1 cellular context compared by ENCODE assay signal in the genomic region with DNA sequence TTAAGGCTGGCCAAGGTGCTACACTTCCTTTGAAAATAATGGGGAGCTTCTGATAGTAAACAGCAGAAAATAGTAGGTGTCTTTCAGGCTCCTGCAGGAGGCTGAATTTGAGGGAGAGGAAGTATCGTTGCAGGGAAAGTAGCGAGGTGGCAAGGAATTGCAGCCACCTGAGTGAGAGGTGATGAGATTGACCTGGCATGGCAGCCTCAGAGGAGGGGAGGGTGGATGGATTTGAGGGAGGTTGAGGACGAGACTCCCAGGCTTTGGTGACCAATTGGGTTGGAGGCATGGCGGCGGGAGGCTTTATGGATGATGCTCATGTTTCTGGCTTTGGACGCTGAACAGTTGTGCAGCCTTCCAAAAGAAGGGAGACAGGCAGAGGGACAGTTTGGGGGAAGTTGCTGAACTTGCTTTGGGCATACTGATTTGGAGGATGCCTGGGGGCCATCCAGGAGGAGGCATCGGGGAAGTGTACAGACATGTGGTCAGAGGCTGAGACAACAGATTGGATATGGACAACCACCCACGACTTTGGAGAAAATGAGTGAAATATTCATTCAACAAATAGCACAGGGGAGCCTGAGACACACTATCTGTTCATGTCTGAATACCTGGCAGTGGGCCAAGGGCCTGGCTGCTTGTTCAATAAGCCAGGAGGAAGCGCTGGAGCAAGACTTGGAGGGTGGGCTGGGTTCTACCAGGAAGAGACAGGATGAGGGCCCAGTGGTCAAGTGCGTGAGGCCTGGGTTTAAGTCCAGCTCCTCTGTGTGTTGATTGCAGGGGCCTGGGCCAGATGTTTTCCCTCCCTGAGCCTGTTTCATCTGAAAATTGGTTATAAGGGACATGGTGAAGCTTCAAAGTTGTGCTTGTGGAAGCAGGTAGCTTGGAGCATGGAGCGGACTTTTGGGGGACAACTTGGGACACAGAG.
TF ChIP-seq lines count a peak whose summit lies in the region.

No MANE protein-coding gene starts in this region.

TF ChIP-seq in HepG2, 621 proteins besides CTCF, POLR2A, EP300 and RAD21 (continued from another document and continues in another):
- TF ChIP-seq, protein P1, sequence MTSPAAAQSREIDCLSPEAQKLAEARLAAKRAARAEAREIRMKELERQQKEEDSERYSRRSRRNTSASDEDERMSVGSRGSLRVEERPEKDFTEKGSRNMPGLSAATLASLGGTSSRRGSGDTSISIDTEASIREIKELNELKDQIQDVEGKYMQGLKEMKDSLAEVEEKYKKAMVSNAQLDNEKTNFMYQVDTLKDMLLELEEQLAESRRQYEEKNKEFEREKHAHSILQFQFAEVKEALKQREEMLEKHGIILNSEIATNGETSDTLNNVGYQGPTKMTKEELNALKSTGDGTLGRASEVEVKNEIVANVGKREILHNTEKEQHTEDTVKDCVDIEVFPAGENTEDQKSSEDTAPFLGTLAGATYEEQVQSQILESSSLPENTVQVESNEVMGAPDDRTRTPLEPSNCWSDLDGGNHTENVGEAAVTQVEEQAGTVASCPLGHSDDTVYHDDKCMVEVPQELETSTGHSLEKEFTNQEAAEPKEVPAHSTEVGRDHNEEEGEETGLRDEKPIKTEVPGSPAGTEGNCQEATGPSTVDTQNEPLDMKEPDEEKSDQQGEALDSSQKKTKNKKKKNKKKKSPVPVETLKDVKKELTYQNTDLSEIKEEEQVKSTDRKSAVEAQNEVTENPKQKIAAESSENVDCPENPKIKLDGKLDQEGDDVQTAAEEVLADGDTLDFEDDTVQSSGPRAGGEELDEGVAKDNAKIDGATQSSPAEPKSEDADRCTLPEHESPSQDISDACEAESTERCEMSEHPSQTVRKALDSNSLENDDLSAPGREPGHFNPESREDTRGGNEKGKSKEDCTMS (CRISPR knock-in tag; conservative IDR thresholded peaks at IDR 0.05), result 0 out of 2 replicates have a peak, but pooled peaks have one; percentile 18
- TF ChIP-seq NFKBIZ (CRISPR knock-in tag; IDR thresholded peaks at IDR 0.05) (peak; percentile 26; the same call in 1 of the 2 replicates), SOX6 (IDR thresholded peaks at IDR 0.05) (no peak), SOX6 (CRISPR knock-in tag; IDR thresholded peaks at IDR 0.05) (peak; percentile 41; the same call in 1 of the 2 replicates), HCFC1 (IDR thresholded peaks at IDR 0.05; ENCODE audit: low read depth, low read length) (no peak), KAT7 (CRISPR knock-in tag; IDR thresholded peaks at IDR 0.05; ENCODE audit: borderline replicate concordance) (no peak; the same call in 1 of the 2 replicates), ZNF629 (CRISPR knock-in tag; conservative IDR thresholded peaks at IDR 0.05) (peak; percentile 9; the same call in 1 of the 2 replicates), U2AF2 (IDR thresholded peaks at IDR 0.05; ENCODE audit: low read depth, low read length) (no peak), HIVEP1 (CRISPR knock-in tag; IDR thresholded peaks at IDR 0.05) (0 out of 2 replicates have a peak, but pooled peaks have one; percentile 36), ZNF260 (CRISPR knock-in tag; IDR thresholded peaks at IDR 0.05; ENCODE audit: borderline replicate concordance, low read depth) (no peak), TGIF2 (CRISPR knock-in tag; IDR thresholded peaks at IDR 0.05) (no peak), SYNCRIP (IDR thresholded peaks at IDR 0.05; ENCODE audit: insufficient read depth, low read depth, low read length) (no peak), CCAR2 (optimal IDR thresholded peaks at IDR 0.05; ENCODE audit: low read depth, low read length) (no peak), HNRNPH1 (optimal IDR thresholded peaks at IDR 0.05; ENCODE audit: low read depth, low read length) (no peak), ZNF737 (CRISPR knock-in tag; IDR thresholded peaks at IDR 0.05; ENCODE audit: borderline replicate concordance) (no peak), MYC (CRISPR knock-in tag; IDR thresholded peaks at IDR 0.05; ENCODE audit: borderline replicate concordance) (no peak), RNF2 (conservative IDR thresholded peaks at IDR 0.05; ENCODE audit: low read depth) (no peak), BCL6 (CRISPR knock-in tag; IDR thresholded peaks at IDR 0.05) (no peak), PHF20 (CRISPR knock-in tag; IDR thresholded peaks at IDR 0.05) (0 out of 2 replicates have a peak, but pooled peaks have one; percentile 16), FOXM1 (CRISPR knock-in tag; IDR thresholded peaks at IDR 0.05) (no peak), GABPA (IDR thresholded peaks at IDR 0.05; ENCODE audit: low read depth, low read length) (no peak), GABPA (CRISPR knock-in tag; IDR thresholded peaks at IDR 0.05; ENCODE audit: low read depth) (0 out of 2 replicates have a peak, but pooled peaks have one; percentile 30), ZBTB38 (CRISPR knock-in tag; IDR thresholded peaks at IDR 0.05) (no peak), ZSCAN30 (CRISPR knock-in tag; IDR thresholded peaks at IDR 0.05) (no peak), ARNT2 (CRISPR knock-in tag; IDR thresholded peaks at IDR 0.05; ENCODE audit: low read depth) (peak; percentile 78; the same call in 1 of the 2 replicates), REPIN1 (CRISPR knock-in tag; IDR thresholded peaks at IDR 0.05; ENCODE audit: borderline replicate concordance, low read depth) (peak; percentile 11; the same call in 1 of the 2 replicates), ZNF7 (CRISPR knock-in tag; IDR thresholded peaks at IDR 0.05) (no peak), ZNF230 (CRISPR knock-in tag; IDR thresholded peaks at IDR 0.05) (no peak; the same call in 1 of the 2 replicates), KLF16 (CRISPR knock-in tag; IDR thresholded peaks at IDR 0.05) (no peak), ADNP (CRISPR knock-in tag; IDR thresholded peaks at IDR 0.05) (0 out of 2 replicates have a peak, but pooled peaks have one; percentile 10), SIN3B (IDR thresholded peaks at IDR 0.05; ENCODE audit: low read length) (no peak), ZNF543 (CRISPR knock-in tag; IDR thresholded peaks at IDR 0.05) (no peak), ZNF570 (CRISPR knock-in tag; IDR thresholded peaks at IDR 0.05; ENCODE audit: borderline replicate concordance) (no peak), SMC3 (IDR thresholded peaks at IDR 0.05; ENCODE audit: low read length) (peak; percentile 22; the same call in 1 of the 2 replicates), CENPX (CRISPR knock-in tag; IDR thresholded peaks at IDR 0.05) (no peak), HOXA7 (CRISPR knock-in tag; IDR thresholded peaks at IDR 0.05) (no peak), ZNF720 (CRISPR knock-in tag; IDR thresholded peaks at IDR 0.05) (no peak), KDM3A (CRISPR knock-in tag; IDR thresholded peaks at IDR 0.05; ENCODE audit: low read depth) (no peak), ZFY (CRISPR knock-in tag; IDR thresholded peaks at IDR 0.05) (peak; percentile 82), ZNF567 (CRISPR knock-in tag; IDR thresholded peaks at IDR 0.05; ENCODE audit: borderline replicate concordance) (no peak)
- TF ChIP-seq, protein P2, sequence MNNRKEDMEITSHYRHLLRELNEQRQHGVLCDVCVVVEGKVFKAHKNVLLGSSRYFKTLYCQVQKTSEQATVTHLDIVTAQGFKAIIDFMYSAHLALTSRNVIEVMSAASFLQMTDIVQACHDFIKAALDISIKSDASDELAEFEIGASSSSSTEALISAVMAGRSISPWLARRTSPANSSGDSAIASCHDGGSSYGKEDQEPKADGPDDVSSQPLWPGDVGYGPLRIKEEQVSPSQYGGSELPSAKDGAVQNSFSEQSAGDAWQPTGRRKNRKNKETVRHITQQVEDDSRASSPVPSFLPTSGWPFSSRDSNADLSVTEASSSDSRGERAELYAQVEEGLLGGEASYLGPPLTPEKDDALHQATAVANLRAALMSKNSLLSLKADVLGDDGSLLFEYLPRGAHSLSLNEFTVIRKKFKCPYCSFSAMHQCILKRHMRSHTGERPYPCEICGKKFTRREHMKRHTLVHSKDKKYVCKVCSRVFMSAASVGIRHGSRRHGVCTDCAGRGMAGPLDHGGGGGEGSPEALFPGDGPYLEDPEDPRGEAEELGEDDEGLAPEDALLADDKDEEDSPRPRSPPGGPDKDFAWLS (CRISPR knock-in tag; IDR thresholded peaks at IDR 0.05; ENCODE audit: borderline replicate concordance), result no peak
- TF ChIP-seq, protein P3, sequence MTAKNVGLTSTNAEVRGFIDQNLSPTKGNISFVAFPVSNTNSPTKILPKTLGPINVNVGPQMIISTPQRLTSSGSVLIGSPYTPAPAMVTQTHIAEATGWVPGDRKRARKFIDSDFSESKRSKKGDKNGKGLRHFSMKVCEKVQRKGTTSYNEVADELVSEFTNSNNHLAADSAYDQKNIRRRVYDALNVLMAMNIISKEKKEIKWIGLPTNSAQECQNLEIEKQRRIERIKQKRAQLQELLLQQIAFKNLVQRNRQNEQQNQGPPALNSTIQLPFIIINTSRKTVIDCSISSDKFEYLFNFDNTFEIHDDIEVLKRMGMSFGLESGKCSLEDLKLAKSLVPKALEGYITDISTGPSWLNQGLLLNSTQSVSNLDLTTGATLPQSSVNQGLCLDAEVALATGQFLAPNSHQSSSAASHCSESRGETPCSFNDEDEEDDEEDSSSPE (CRISPR knock-in tag; IDR thresholded peaks at IDR 0.05), result no peak
- TF ChIP-seq, protein P4, sequence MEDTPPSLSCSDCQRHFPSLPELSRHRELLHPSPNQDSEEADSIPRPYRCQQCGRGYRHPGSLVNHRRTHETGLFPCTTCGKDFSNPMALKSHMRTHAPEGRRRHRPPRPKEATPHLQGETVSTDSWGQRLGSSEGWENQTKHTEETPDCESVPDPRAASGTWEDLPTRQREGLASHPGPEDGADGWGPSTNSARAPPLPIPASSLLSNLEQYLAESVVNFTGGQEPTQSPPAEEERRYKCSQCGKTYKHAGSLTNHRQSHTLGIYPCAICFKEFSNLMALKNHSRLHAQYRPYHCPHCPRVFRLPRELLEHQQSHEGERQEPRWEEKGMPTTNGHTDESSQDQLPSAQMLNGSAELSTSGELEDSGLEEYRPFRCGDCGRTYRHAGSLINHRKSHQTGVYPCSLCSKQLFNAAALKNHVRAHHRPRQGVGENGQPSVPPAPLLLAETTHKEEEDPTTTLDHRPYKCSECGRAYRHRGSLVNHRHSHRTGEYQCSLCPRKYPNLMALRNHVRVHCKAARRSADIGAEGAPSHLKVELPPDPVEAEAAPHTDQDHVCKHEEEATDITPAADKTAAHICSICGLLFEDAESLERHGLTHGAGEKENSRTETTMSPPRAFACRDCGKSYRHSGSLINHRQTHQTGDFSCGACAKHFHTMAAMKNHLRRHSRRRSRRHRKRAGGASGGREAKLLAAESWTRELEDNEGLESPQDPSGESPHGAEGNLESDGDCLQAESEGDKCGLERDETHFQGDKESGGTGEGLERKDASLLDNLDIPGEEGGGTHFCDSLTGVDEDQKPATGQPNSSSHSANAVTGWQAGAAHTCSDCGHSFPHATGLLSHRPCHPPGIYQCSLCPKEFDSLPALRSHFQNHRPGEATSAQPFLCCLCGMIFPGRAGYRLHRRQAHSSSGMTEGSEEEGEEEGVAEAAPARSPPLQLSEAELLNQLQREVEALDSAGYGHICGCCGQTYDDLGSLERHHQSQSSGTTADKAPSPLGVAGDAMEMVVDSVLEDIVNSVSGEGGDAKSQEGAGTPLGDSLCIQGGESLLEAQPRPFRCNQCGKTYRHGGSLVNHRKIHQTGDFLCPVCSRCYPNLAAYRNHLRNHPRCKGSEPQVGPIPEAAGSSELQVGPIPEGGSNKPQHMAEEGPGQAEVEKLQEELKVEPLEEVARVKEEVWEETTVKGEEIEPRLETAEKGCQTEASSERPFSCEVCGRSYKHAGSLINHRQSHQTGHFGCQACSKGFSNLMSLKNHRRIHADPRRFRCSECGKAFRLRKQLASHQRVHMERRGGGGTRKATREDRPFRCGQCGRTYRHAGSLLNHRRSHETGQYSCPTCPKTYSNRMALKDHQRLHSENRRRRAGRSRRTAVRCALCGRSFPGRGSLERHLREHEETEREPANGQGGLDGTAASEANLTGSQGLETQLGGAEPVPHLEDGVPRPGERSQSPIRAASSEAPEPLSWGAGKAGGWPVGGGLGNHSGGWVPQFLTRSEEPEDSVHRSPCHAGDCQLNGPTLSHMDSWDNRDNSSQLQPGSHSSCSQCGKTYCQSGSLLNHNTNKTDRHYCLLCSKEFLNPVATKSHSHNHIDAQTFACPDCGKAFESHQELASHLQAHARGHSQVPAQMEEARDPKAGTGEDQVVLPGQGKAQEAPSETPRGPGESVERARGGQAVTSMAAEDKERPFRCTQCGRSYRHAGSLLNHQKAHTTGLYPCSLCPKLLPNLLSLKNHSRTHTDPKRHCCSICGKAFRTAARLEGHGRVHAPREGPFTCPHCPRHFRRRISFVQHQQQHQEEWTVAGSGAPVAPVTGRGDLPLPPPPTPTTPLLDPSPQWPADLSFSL (CRISPR knock-in tag; IDR thresholded peaks at IDR 0.05), result 0 out of 2 replicates have a peak, but pooled peaks have one; percentile 41
- TF ChIP-seq, protein P5, sequence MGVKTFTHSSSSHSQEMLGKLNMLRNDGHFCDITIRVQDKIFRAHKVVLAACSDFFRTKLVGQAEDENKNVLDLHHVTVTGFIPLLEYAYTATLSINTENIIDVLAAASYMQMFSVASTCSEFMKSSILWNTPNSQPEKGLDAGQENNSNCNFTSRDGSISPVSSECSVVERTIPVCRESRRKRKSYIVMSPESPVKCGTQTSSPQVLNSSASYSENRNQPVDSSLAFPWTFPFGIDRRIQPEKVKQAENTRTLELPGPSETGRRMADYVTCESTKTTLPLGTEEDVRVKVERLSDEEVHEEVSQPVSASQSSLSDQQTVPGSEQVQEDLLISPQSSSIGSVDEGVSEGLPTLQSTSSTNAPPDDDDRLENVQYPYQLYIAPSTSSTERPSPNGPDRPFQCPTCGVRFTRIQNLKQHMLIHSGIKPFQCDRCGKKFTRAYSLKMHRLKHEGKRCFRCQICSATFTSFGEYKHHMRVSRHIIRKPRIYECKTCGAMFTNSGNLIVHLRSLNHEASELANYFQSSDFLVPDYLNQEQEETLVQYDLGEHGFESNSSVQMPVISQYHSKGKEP (CRISPR knock-in tag; IDR thresholded peaks at IDR 0.05), result no peak
